Comparison of ENCODE assay signal across 25 cellular contexts in the genomic region with DNA sequence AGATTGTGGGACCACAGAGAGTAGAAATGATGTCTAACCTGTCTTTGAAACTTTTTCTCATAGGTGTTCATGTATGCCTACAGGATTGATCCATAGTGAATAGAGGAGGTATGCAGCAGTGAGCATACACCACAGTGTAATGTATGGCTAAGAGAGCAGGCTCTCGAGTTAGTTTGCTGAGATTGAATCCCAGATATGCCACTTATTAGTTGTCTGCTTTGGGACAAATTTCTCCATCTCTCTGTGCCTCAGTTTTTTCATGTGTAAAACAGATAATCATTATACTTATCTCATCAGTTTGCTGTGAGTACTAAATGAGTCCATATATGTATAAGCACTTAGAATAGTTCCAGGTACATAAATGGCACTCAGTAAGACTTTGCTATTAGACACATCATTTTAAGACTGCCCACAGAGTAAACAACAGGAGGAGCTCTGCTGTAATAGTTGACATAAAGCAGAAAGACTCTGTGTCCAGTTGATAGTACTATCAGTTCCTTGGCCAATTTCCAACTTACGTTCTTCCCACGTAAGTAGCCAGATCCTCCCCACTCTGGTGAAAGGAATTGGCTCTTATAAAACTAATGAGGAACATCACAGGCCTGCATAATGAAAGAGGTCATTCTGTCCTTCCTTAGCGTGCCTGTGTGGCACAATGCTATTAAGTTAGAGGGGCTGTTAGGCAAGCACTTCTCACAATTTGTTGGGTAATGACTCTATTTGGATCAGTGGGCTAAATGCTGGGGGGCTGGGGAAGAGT. TPM values are rescaled to one million over a fixed set of nuclear protein-coding genes. Genes with fewer than 3 reads are reported as not detected.
DNase-seq lines count a peak whose midpoint lies in the region; ATAC-seq and TF ChIP-seq lines count a peak whose summit lies in the region.
"Had no signal": no experiment of that assay in that cellular context is flagged by ENCODE, and none has a peak within 500 bp of the region (broad histone marks: within the 10 kb centered on the region; RNA-seq: fewer than 3 reads in every experiment).

No MANE protein-coding gene starts in this region.

- no peak overlapping the region for H2BK120ac ChIP-seq in IMR-90 (ENCODE audit: low read depth, low read length)

- H3K14ac ChIP-seq in IMR-90 (replicated peaks; ENCODE audit: low read depth, low read length) = no peak overlapping the region

- ATAC-seq in IMR-90 (ENCODE audit: low read depth) = no peak
- ATAC-seq: activated CD8-positive, alpha-beta T cell treated with anti-CD3 and anti-CD28 coated beads for 36 hours; mucosa of descending colon had no signal

- H3K18ac ChIP-seq in IMR-90 (ENCODE audit: low read depth, low read length) = no peak overlapping the region

- CTCF ChIA-PET in IMR-90 (lab: Yijun Ruan, JAX) (interaction anchor here (1.2 kb wide), 1 partner anchor 10 kb away, joined by 3 read pairs; no protein-coding TSS in a partner anchor), SK-N-SH (lab: Yijun Ruan, JAX) (interaction anchor here (0.7 to 1.8 kb wide), 5 partner anchors 19 to 137 kb away, joined by 3 to 4 read pairs (median 3); a partner anchor contains a TSS)

- no peak overlapping the region for H3K4ac ChIP-seq in IMR-90 (ENCODE audit: low read depth, low read length)

- no peak overlapping the region for H2BK5ac ChIP-seq in IMR-90 (ENCODE audit: low read depth, low read length, poor library complexity, severe bottlenecking)

- no peak overlapping the region for H4K91ac ChIP-seq in IMR-90 (ENCODE audit: insufficient read depth, low read depth, low read length)

- H4K20me1 ChIP-seq in IMR-90 (ENCODE audit: insufficient read depth, low read length) (no peaks in the 10 kb centered on the region), SK-N-SH (ENCODE audit: insufficient read depth) (no peaks in the 10 kb centered on the region)

- DNase-seq in IMR-90 (peak; percentile 59), SK-N-SH (peak; percentile 50), fibroblast of villous mesenchyme (ENCODE audit: low read depth) (peak; percentile 91), NCI-H2171 treated with DMSO at 0.1 percent for 48 hours (lab: John Stamatoyannopoulos, UW) (no peak), nucleus accumbens (lab: John Stamatoyannopoulos, UW) (no peak), kidney glomerular epithelial cell (lab: John Stamatoyannopoulos, UW) (no peak)
- DNase-seq in activated effector memory CD4-positive, alpha-beta T cell treated with anti-CD3 and anti-CD28 coated beads, Interleukin-2, amount 50 U/mL, for 16 hours = no peak
- DNase-seq: activated CD4-positive, CD25-positive, alpha-beta regulatory T cell; activated CD8-positive, alpha-beta T cell treated with anti-CD3 and anti-CD28 coated beads for 36 hours; activated naive CD4-positive, alpha-beta T cell treated with anti-CD3 and anti-CD28 coated beads, Interleukin-2, amount 50 U/mL, for 16 hours; activated T-cell treated with anti-CD3 and anti-CD28 coated beads, Interleukin-2, amount 50 U/mL, for 24 hours; colonic mucosa; gastrocnemius medialis; GOT3; Kasumi-1; mucosa of descending colon; NCI-H1092; NCI-H2029; NCI-H524 treated with DMSO at 0.1 percent for 48 hours; SIG-M5 had no signal

- H3K9me2 ChIP-seq in SK-N-SH = no peaks in the 10 kb centered on the region

- no peak overlapping the region for H2BK15ac ChIP-seq in IMR-90 (ENCODE audit: low read depth, low read length)

- no peaks in the 10 kb centered on the region for H3K79me2 ChIP-seq in SK-N-SH (ENCODE audit: insufficient read depth)

- H4K5ac ChIP-seq in IMR-90 (ENCODE audit: low read depth, low read length) = no peak overlapping the region

- no peak overlapping the region for H2AFZ ChIP-seq in IMR-90 (replicated peaks; ENCODE audit: low read length, poor library complexity)
- no peak overlapping the region for H2AFZ ChIP-seq in SK-N-SH (ENCODE audit: low read depth)

- H4K8ac ChIP-seq in IMR-90 (ENCODE audit: low read depth in 2 of 2, low read length in 2 of 2) = no peak overlapping the region

- no peak overlapping the region for H3K56ac ChIP-seq in IMR-90 (ENCODE audit: extremely low read depth, insufficient read depth, low read length)

- H2AK9ac ChIP-seq in IMR-90 (replicated peaks; ENCODE audit: low read depth, low read length, poor library complexity) = no peak overlapping the region

- TF ChIP-seq RAD21 in IMR-90 (IDR thresholded peaks at IDR 0.05; ENCODE audit: low read length) (no peak), SK-N-SH (IDR thresholded peaks at IDR 0.05; ENCODE audit: low read length) (peak; percentile 19; the same call in 1 of the 2 replicates)

- no peaks in the 10 kb centered on the region for H3K27me3 ChIP-seq in IMR-90 (ENCODE audit: control insufficient read depth, insufficient read depth, low read length)
- H3K27me3 ChIP-seq in SK-N-SH (ENCODE audit: insufficient read depth) = no peaks in the 10 kb centered on the region
- no peaks in the 10 kb centered on the region for H3K27me3 ChIP-seq in muscle layer of duodenum (ENCODE audit: low read depth, low read length)
- H3K27me3 ChIP-seq: colonic mucosa, gastrocnemius medialis, neutrophil, thyroid gland had no signal

- H3K4me3 ChIP-seq in IMR-90 (ENCODE audit: insufficient read depth, low read depth, low read length) (no peak overlapping the region), SK-N-SH (ENCODE audit: low read depth in 2 of 2, low read length in 1 of 2) (no peak overlapping the region), fibroblast of villous mesenchyme (ENCODE audit: low read depth, low read length) (no peak overlapping the region), muscle layer of duodenum (ENCODE audit: low read depth in 1 of 2, low read length in 2 of 2) (no peak overlapping the region)
- H3K4me3 ChIP-seq: colonic mucosa, gastrocnemius medialis, mucosa of descending colon, thyroid gland had no signal

- no peaks in the 10 kb centered on the region for H3K36me3 ChIP-seq in IMR-90 (ENCODE audit: control insufficient read depth, insufficient read depth, low read length)
- no peaks in the 10 kb centered on the region for H3K36me3 ChIP-seq in SK-N-SH (replicated peaks in 1 of 2; ENCODE audit: control insufficient read depth in 1 of 2, insufficient read depth in 2 of 2, low read length in 1 of 2)
- no peaks in the 10 kb centered on the region for H3K36me3 ChIP-seq in muscle layer of duodenum (ENCODE audit: control insufficient read depth in 1 of 2, insufficient read depth in 2 of 2, low read length in 2 of 2)
- H3K36me3 ChIP-seq: colonic mucosa, gastrocnemius medialis, neutrophil, thyroid gland had no signal

- no TSS peak for BruUV-seq in IMR-90 (replicated peaks; lab: Mats Ljungman, UMichigan)

- no peak overlapping the region for H3K27ac ChIP-seq in IMR-90 (ENCODE audit: insufficient read depth, low read length)
- H3K27ac ChIP-seq in SK-N-SH (ENCODE audit: low read depth in 2 of 2, low read length in 1 of 2) = peak overlapping the region in 1 of 2 experiments; percentile 68; a peak in 2 of 4 replicates
- peak overlapping the region; percentile 29 for H3K27ac ChIP-seq in muscle layer of duodenum (ENCODE audit: low read length)
- H3K27ac ChIP-seq: colonic mucosa, neutrophil had no signal

- H3K4me2 ChIP-seq in IMR-90 (ENCODE audit: low read depth, low read length) = no peak overlapping the region
- no peak overlapping the region for H3K4me2 ChIP-seq in SK-N-SH

- POLR2A ChIA-PET in IMR-90 (lab: Charles Lee; ENCODE audit: unreplicated experiment) (no interaction called here), SK-N-SH (lab: Yijun Ruan, JAX) (interaction anchor here (1.1 kb wide), 1 partner anchor 967 kb away, joined by 3 read pairs; no protein-coding TSS in a partner anchor)

- H3K9me1 ChIP-seq in IMR-90 (ENCODE audit: insufficient read depth, low read length) = 0 out of 2 replicates have a peak, but pooled peaks cover 3% of the 10 kb centered on the region

- H2BK20ac ChIP-seq in IMR-90 (ENCODE audit: low read depth, low read length) = no peak overlapping the region

- intact Hi-C loops in IMR-90 (cut with micrococcal nuclease) = loop anchor here (10.0 kb wide), 2 partner anchors 561 to 1201 kb away; no protein-coding TSS in a partner anchor

- peak in 1 of 2 experiments; percentile 83; a peak in 2 of 4 replicates for TF ChIP-seq EP300 in SK-N-SH (IDR thresholded peaks at IDR 0.05; ENCODE audit: borderline replicate concordance in 1 of 2, low read depth in 1 of 2, low read length in 1 of 2)

- H3K9ac ChIP-seq in IMR-90 (ENCODE audit: low read depth, low read length) (no peak overlapping the region), SK-N-SH (no peak overlapping the region)

- WGBS in IMR-90 (ENCODE audit: extremely low coverage in 2 of 2, insufficient read length in 1 of 2), 2 experiments = no CpG with 5 or more reads among the region's 4 CpGs
- 39% methylated on average over 4 of the region's 4 CpGs for WGBS in SK-N-SH (ENCODE audit: low lambda C conversion rate)

- in situ Hi-C loops in IMR-90 (cut with MboI; ENCODE audit: low sequenced_read_pairs) = loop anchor here (25.0 kb wide), 3 partner anchors 1558 to 1933 kb away; a partner anchor contains a TSS

- no peak for TF ChIP-seq POLR2A in IMR-90 (IDR thresholded peaks at IDR 0.05; ENCODE audit: low read depth, low read length)

- no peak overlapping the region for H3K23ac ChIP-seq in IMR-90 (ENCODE audit: low read depth, low read length)

- no peaks in the 10 kb centered on the region for H3K9me3 ChIP-seq in IMR-90 (ENCODE audit: control insufficient read depth, insufficient read depth, low read length)
- no peaks in the 10 kb centered on the region for H3K9me3 ChIP-seq in SK-N-SH
- no peaks in the 10 kb centered on the region for H3K9me3 ChIP-seq in muscle layer of duodenum (ENCODE audit: control insufficient read depth in 1 of 2, low read length in 2 of 2)
- H3K9me3 ChIP-seq: colonic mucosa, gastrocnemius medialis, mucosa of descending colon, neutrophil, thyroid gland had no signal

- no peaks in the 10 kb centered on the region for H3K79me1 ChIP-seq in IMR-90 (ENCODE audit: low read depth in 1 of 2, low read length in 2 of 2)

- H2AK5ac ChIP-seq in IMR-90 (ENCODE audit: low read depth, low read length) = no peak overlapping the region

- H3F3A ChIP-seq in SK-N-SH (replicated peaks; ENCODE audit: insufficient read depth) = peaks cover 4% of the 10 kb centered on the region

- H3K4me1 ChIP-seq in IMR-90 (ENCODE audit: control insufficient read depth, insufficient read depth, low read length) (no peaks in the 10 kb centered on the region), SK-N-SH (ENCODE audit: control insufficient read depth in 1 of 2, insufficient read depth in 2 of 2, low read depth in 1 of 2, low read length in 1 of 2) (peaks cover 0 to 14% of the 10 kb centered on the region in 2 experiments; a peak in 2 of 4 replicates), muscle layer of duodenum (ENCODE audit: control insufficient read depth in 1 of 2, insufficient read depth in 2 of 2, low read length in 2 of 2) (no peaks in the 10 kb centered on the region)
- H3K4me1 ChIP-seq: colonic mucosa, gastrocnemius medialis had no signal

- no peak for TF ChIP-seq CTCF in IMR-90 (conservative IDR thresholded peaks at IDR 0.05; ENCODE audit: low read depth, low read length)
- no peak for TF ChIP-seq CTCF in SK-N-SH (IDR thresholded peaks at IDR 0.05)
- no peak for TF ChIP-seq CTCF in fibroblast of villous mesenchyme (IDR thresholded peaks at IDR 0.05; ENCODE audit: insufficient read depth, low read depth, low read length)

- dilution Hi-C loops in IMR-90 (cut with HindIII; ENCODE audit: low sequenced_read_pairs, unreplicated experiment) = no loop called here

RNA-seq across cellular contexts. Expression of a gene that starts 20.7 kb away (rescaled TPM):
- total RNA-seq in IMR-90 (2012; rRNA removed) (10.6 and 18.1 TPM in 2 replicates), fibroblast of villous mesenchyme (12.2 and 16.4 TPM in 2 replicates)
- polyA plus RNA-seq in IMR-90 (2012; rRNA removed) (6.2 and 6.6 TPM in 2 replicates), SK-N-SH (2012; rRNA removed) (5.8 and 8.8 TPM in 2 replicates)
- polyA plus RNA-seq in IMR-90 (2012; cell fraction: cytosol; rRNA removed) = 3.6 and 8.7 TPM in 2 replicates
- polyA plus RNA-seq in IMR-90 (2012; cell fraction: nucleus; rRNA removed; ENCODE audit: low replicate concordance) = 5.9 and 7.3 TPM in 2 replicates
- 7.7 and 8.0 TPM in 2 replicates for polyA plus RNA-seq in SK-N-SH (2012; cell fraction: cytosol; rRNA removed)
- 17.7 and 23.3 TPM in 2 replicates for polyA plus RNA-seq in SK-N-SH (2012; cell fraction: nucleus; rRNA removed)
- total RNA-seq: HT-29, OCI-LY7 had no signal

Comparison
In these comparisons a context has a peak if more than half of its experiments do, and no peak if none do; other contexts are left out.
1. DNase-seq: peak in IMR-90 (single experiment), SK-N-SH (single experiment) and fibroblast of villous mesenchyme (single experiment); none in NCI-H2171 treated with DMSO at 0.1 percent for 48 hours (single experiment), nucleus accumbens (0 of 56), activated effector memory CD4-positive, alpha-beta T cell treated with anti-CD3 and anti-CD28 coated beads, Interleukin-2, amount 50 U/mL, for 16 hours (single experiment) and kidney glomerular epithelial cell (single experiment).